In the genomic region with DNA sequence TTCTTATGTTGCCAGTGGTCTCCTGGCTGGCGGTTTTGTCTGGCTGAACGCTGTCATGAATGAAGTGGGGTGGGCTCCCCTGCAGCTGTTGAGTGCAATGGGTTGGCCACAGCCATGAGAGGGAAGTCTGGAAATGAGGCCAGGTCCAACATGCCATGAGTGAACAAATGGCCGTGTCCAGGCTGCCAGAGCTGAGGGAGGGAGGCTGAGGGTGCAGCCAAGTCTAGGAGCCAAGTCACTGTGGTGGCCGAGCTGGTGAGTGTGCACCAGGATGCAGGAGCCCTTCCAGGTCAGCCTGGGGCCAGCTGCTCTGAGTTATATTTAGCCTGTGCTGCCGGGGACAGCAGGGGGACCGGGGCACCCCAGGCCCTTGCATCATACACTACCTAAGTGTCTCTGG, we compare ENCODE assay signal across 18 cellular contexts. TPM values are rescaled to one million over a fixed set of nuclear protein-coding genes. Genes with fewer than 3 reads are reported as not detected.
DNase-seq lines count a peak whose midpoint lies in the region; ATAC-seq and TF ChIP-seq lines count a peak whose summit lies in the region.
"Had no signal": no experiment of that assay in that cellular context is flagged by ENCODE, and none has a peak within 500 bp of the region (broad histone marks: within the 10 kb centered on the region; RNA-seq: fewer than 3 reads in every experiment).

No MANE protein-coding gene starts in this region.

- DNase-seq in MG63 (peak; percentile 31), cerebellar cortex (ENCODE audit: low spot score) (peak; percentile 97), left cardiac atrium (peak; percentile 47), osteocyte (ENCODE audit: extremely low spot score, unreplicated experiment) (peak; percentile 66), A673 (ENCODE audit: low spot score) (no peak), retina (no peak)
- DNase-seq in activated CD4-positive, CD25-positive, alpha-beta regulatory T cell treated with anti-CD3 and anti-CD28 coated beads, Interleukin-2, amount 50 U/mL, for 72 hours: no peak
- DNase-seq in activated CD8-positive, alpha-beta T cell treated with anti-CD3 and anti-CD28 coated beads, Interleukin-2, amount 10 ng/mL, durations not matched to agents 7 days and 5 days: no peak
- DNase-seq: Calu3; CD4-positive, alpha-beta T cell; DND-41; GF-D8; NCI-H1694; NCI-H2107; NCI-H774; SHP77 treated with DMSO at 0.1 percent for 48 hours had no signal

- H3K27me3 Mint-ChIP-seq in osteocyte (ENCODE audit: unreplicated experiment): peaks cover 19% of the 10 kb centered on the region
- no peaks in the 10 kb centered on the region for H3K27me3 Mint-ChIP-seq in activated CD8-positive, alpha-beta T cell treated with anti-CD3 and anti-CD28 coated beads, Interleukin-2, amount 10 ng/mL, durations not matched to agents 7 days and 5 days (ENCODE audit: low read depth)

- intact Hi-C loops in left cardiac atrium (cut with DNase I): no loop called here
- intact Hi-C loops in A673 (cut with micrococcal nuclease; ENCODE audit: unreplicated experiment): no loop called here

- TF ChIP-seq CTCF in osteocyte (IDR thresholded peaks at IDR 0.05): no peak
- no peak for TF ChIP-seq CTCF in A673 (conservative IDR thresholded peaks at IDR 0.05; ENCODE audit: low read depth, low read length)

- peak; percentile 80 to 82 for ATAC-seq in left cardiac atrium
- no peak for ATAC-seq in activated CD8-positive, alpha-beta T cell treated with anti-CD3 and anti-CD28 coated beads, Interleukin-2, amount 10 ng/mL, durations not matched to agents 7 days and 5 days
- ATAC-seq: GM23338 had no signal

- no peak overlapping the region for H3K4me3 Mint-ChIP-seq in osteocyte (ENCODE audit: unreplicated experiment)
- no peak overlapping the region for H3K4me3 Mint-ChIP-seq in activated CD8-positive, alpha-beta T cell treated with anti-CD3 and anti-CD28 coated beads, Interleukin-2, amount 10 ng/mL, durations not matched to agents 7 days and 5 days
- H3K4me3 Mint-ChIP-seq: CD4-positive, alpha-beta T cell; GM23338 had no signal

- BruUV-seq in A673 (replicated peaks; lab: Mats Ljungman, UMichigan): no TSS peak

- no peak overlapping the region for H3K27ac Mint-ChIP-seq in osteocyte (ENCODE audit: unreplicated experiment)
- H3K27ac Mint-ChIP-seq in activated CD8-positive, alpha-beta T cell treated with anti-CD3 and anti-CD28 coated beads, Interleukin-2, amount 10 ng/mL, durations not matched to agents 7 days and 5 days: no peak overlapping the region
- H3K27ac Mint-ChIP-seq: CD4-positive, alpha-beta T cell; GM23338 had no signal

- H3K9me3 ChIP-seq in MG63: no peaks in the 10 kb centered on the region
- H3K9me3 ChIP-seq in A673 (ENCODE audit: low read depth, low read length, poor library complexity, severe bottlenecking): no peaks in the 10 kb centered on the region

- no peaks in the 10 kb centered on the region for H3K9me3 Mint-ChIP-seq in osteocyte (ENCODE audit: unreplicated experiment)
- H3K9me3 Mint-ChIP-seq in activated CD8-positive, alpha-beta T cell treated with anti-CD3 and anti-CD28 coated beads, Interleukin-2, amount 10 ng/mL, durations not matched to agents 7 days and 5 days (ENCODE audit: insufficient read depth): no peaks in the 10 kb centered on the region
- H3K9me3 Mint-ChIP-seq: CD4-positive, alpha-beta T cell; GM23338 had no signal

- peaks cover 12% of the 10 kb centered on the region for H3K4me1 ChIP-seq in A673 (ENCODE audit: insufficient read depth, low read length, poor library complexity, severe bottlenecking)

- H3K4me3 ChIP-seq in MG63: no peak overlapping the region
- no peak overlapping the region for H3K4me3 ChIP-seq in A673 (ENCODE audit: low read depth, low read length, poor library complexity, severe bottlenecking)
- H3K4me3 ChIP-seq: GM23338 had no signal

- no peaks in the 10 kb centered on the region for H3K27me3 ChIP-seq in MG63
- H3K27me3 ChIP-seq in A673 (replicated peaks; ENCODE audit: insufficient read depth, low read depth, low read length, poor library complexity): peaks cover 51% of the 10 kb centered on the region

- CTCF ChIA-PET in A673 (lab: Charles Lee): no interaction called here
- CTCF ChIA-PET in activated CD8-positive, alpha-beta T cell treated with anti-CD3 and anti-CD28 coated beads, Interleukin-2, amount 10 ng/mL, durations not matched to agents 7 days and 5 days (lab: Charles Lee): no interaction called here

- H3K4me1 Mint-ChIP-seq in osteocyte (ENCODE audit: unreplicated experiment): peaks cover 2% of the 10 kb centered on the region
- H3K4me1 Mint-ChIP-seq in activated CD8-positive, alpha-beta T cell treated with anti-CD3 and anti-CD28 coated beads, Interleukin-2, amount 10 ng/mL, durations not matched to agents 7 days and 5 days (ENCODE audit: low read depth): no peaks in the 10 kb centered on the region

- H3K36me3 ChIP-seq in MG63 (no peaks in the 10 kb centered on the region), A673 (ENCODE audit: insufficient read depth, low read length, poor library complexity, severe bottlenecking) (no peaks in the 10 kb centered on the region)

- no peak overlapping the region for H3K27ac ChIP-seq in A673 (ENCODE audit: low read depth, low read length, poor library complexity, severe bottlenecking)

- H3K36me3 Mint-ChIP-seq in osteocyte (ENCODE audit: unreplicated experiment): no peaks in the 10 kb centered on the region
- H3K36me3 Mint-ChIP-seq in activated CD8-positive, alpha-beta T cell treated with anti-CD3 and anti-CD28 coated beads, Interleukin-2, amount 10 ng/mL, durations not matched to agents 7 days and 5 days (ENCODE audit: low read depth): no peaks in the 10 kb centered on the region

- POLR2A ChIA-PET in A673 (lab: Charles Lee; ENCODE audit: low non-redundant PET): no interaction called here
- POLR2A ChIA-PET in activated CD8-positive, alpha-beta T cell treated with anti-CD3 and anti-CD28 coated beads, Interleukin-2, amount 10 ng/mL, durations not matched to agents 7 days and 5 days (lab: Charles Lee): no interaction called here

RNA-seq across cellular contexts. Expression of a gene that starts 24.7 kb away (rescaled TPM):
- total RNA-seq in MG63 (2014; rRNA removed; shearing (Covaris generic); ENCODE audit: low replicate concordance): not detected in 2 replicates
- not detected for total RNA-seq in left cardiac atrium
- not detected in 2 replicates for total RNA-seq in osteocyte
- not detected in 2 replicates for total RNA-seq in A673 (2021)
- total RNA-seq in activated CD8-positive, alpha-beta T cell treated with anti-CD3 and anti-CD28 coated beads, Interleukin-2, amount 10 ng/mL, durations not matched to agents 7 days and 5 days: not detected
- total RNA-seq: Calu3; CD4-positive, alpha-beta T cell; GM23338; NCI-H460 had no signal

Comparison
In these comparisons a context has a peak if more than half of its experiments do, and no peak if none do; other contexts are left out.
1. DNase-seq: peak in MG63 (single experiment), cerebellar cortex (single experiment), left cardiac atrium (single experiment) and osteocyte (single experiment); none in activated CD4-positive, CD25-positive, alpha-beta regulatory T cell treated with anti-CD3 and anti-CD28 coated beads, Interleukin-2, amount 50 U/mL, for 72 hours (single experiment), A673 (single experiment), retina (single experiment) and activated CD8-positive, alpha-beta T cell treated with anti-CD3 and anti-CD28 coated beads, Interleukin-2, amount 10 ng/mL, durations not matched to agents 7 days and 5 days (single experiment).